Comparison of ENCODE assay signal across 21 cellular contexts in genomic region chr10:71891437-71891836, GRCh38. TPM values are rescaled to one million over a fixed set of nuclear protein-coding genes. Genes with fewer than 3 reads are reported as not detected.
A peak's percentile ranks its signal among the peaks of the same experiment; 100 is the strongest.
DNase-seq lines count a peak whose midpoint lies in the region; ATAC-seq, FAIRE-seq and TF ChIP-seq lines count a peak whose summit lies in the region.
"Had no signal": no experiment of that assay in that cellular context is flagged by ENCODE, and none has a peak within 500 bp of the region (broad histone marks: within the 10 kb centered on the region; RNA-seq: fewer than 3 reads in every experiment).

No MANE protein-coding gene starts in this region.

- H3K79me2 ChIP-seq in HepG2 (ENCODE audit: insufficient read depth, low read length) = no peaks in the 10 kb centered on the region

- no peaks in the 10 kb centered on the region for H3K9me3 ChIP-seq in Caco-2
- H3K9me3 ChIP-seq in HepG2 (ENCODE audit: low read length) = no peaks in the 10 kb centered on the region
- no peaks in the 10 kb centered on the region for H3K9me3 ChIP-seq in subcutaneous abdominal adipose tissue (ENCODE audit: control insufficient read depth in 5 of 5, low read length in 5 of 5)
- H3K9me3 ChIP-seq in T-helper 17 cell (ENCODE audit: control insufficient read depth, low read length, poor library complexity, severe bottlenecking) = no peaks in the 10 kb centered on the region
- H3K9me3 ChIP-seq: HAP-1, SJSA1 had no signal

- H3K9me3 Mint-ChIP-seq in Caco-2 (ENCODE audit: unreplicated experiment) = no peaks in the 10 kb centered on the region

- DNase-seq in Caco-2 (no peak), RWPE1 (ENCODE audit: low spot score) (no peak), HepG2 (ENCODE audit: low spot score) (no peak), SHP77 treated with DMSO at 0.1 percent for 48 hours (lab: John Stamatoyannopoulos, UW) (no peak), nucleus accumbens (lab: John Stamatoyannopoulos, UW) (no peak), T-helper 17 cell (no peak)
- DNase-seq: DMS79 treated with DMSO at 0.1 percent for 48 hours, GM23248, MV-4-11, NCI-H1105 treated with DMSO at 0.1 percent for 48 hours, NCI-H2029 treated with DMSO at 0.1 percent for 48 hours, NCI-H226, NCI-H510A treated with DMSO at 0.1 percent for 48 hours, NCI-H748 treated with DMSO at 0.1 percent for 48 hours had no signal

- POLR2A ChIA-PET in Caco-2 (lab: Charles Lee) (no interaction called here), RWPE1 (lab: Yijun Ruan, JAX; ENCODE audit: low non-redundant PET) (no interaction called here), HepG2 (lab: Yijun Ruan, JAX) (no interaction called here)

- H3K36me3 ChIP-seq in Caco-2 (ENCODE audit: control insufficient read depth, insufficient read depth, low read length) = no peaks in the 10 kb centered on the region
- no peaks in the 10 kb centered on the region for H3K36me3 ChIP-seq in HepG2 (replicated peaks in 1 of 2; ENCODE audit: control insufficient read depth in 1 of 2, insufficient read depth in 2 of 2, low read length in 2 of 2)
- H3K36me3 ChIP-seq in subcutaneous abdominal adipose tissue (ENCODE audit: control insufficient read depth in 5 of 5, insufficient read depth in 5 of 5, low read length in 5 of 5) = no peaks in the 10 kb centered on the region
- H3K36me3 ChIP-seq: HAP-1, SJSA1 had no signal

- H3K36me3 Mint-ChIP-seq in Caco-2 (ENCODE audit: insufficient read depth, unreplicated experiment) = peaks cover 6% of the 10 kb centered on the region
- no peaks in the 10 kb centered on the region for H3K36me3 Mint-ChIP-seq in T-helper 17 cell (ENCODE audit: low read depth)

- WGBS in HepG2 (ENCODE audit: low lambda C conversion rate) = 70% methylated on average over 6 of the region's 7 CpGs

- no peak for TF ChIP-seq RAD21 in HepG2 (CRISPR knock-in tag; IDR thresholded peaks at IDR 0.05)

- BruUV-seq in Caco-2 (replicated peaks; lab: Mats Ljungman, UMichigan) (no TSS peak), HepG2 (replicated peaks; lab: Mats Ljungman, UMichigan) (no TSS peak)

- H3K27me3 Mint-ChIP-seq in Caco-2 (ENCODE audit: insufficient read depth, unreplicated experiment) = no peaks in the 10 kb centered on the region
- no peaks in the 10 kb centered on the region for H3K27me3 Mint-ChIP-seq in T-helper 17 cell

- no peak overlapping the region for H3K4me2 ChIP-seq in HepG2 (ENCODE audit: low read depth, low read length)
- H3K4me2 ChIP-seq: KMS-11 had no signal

- no peak for FAIRE-seq in HepG2 (lab: Jason Lieb, UNC)
- FAIRE-seq: GM12892 had no signal

- no peaks in the 10 kb centered on the region for H3K27me3 ChIP-seq in Caco-2 (replicated peaks; ENCODE audit: control insufficient read depth, insufficient read depth, low read length)
- H3K27me3 ChIP-seq in HepG2 (ENCODE audit: control insufficient read depth in 1 of 2, insufficient read depth in 2 of 2, low read length in 2 of 2) = peaks cover 3 to 30% of the 10 kb centered on the region in 2 experiments; a peak in 4 of 5 replicates
- no peaks in the 10 kb centered on the region for H3K27me3 ChIP-seq in subcutaneous abdominal adipose tissue (ENCODE audit: control insufficient read depth in 5 of 5, insufficient read depth in 4 of 5, low read length in 5 of 5)
- H3K27me3 ChIP-seq: SJSA1 had no signal

- H3K27ac ChIP-seq in RWPE1 (peak overlapping the region; percentile 51), HepG2 (ENCODE audit: extremely low read length, insufficient read depth, low read length) (no peak overlapping the region), subcutaneous abdominal adipose tissue (ENCODE audit: low read depth, low read length) (peak overlapping the region; percentile 30)
- H3K27ac ChIP-seq: C4-2B, HL-60, KMS-11, SJSA1 had no signal

- no peak for TF ChIP-seq POLR2A in HepG2 (IDR thresholded peaks at IDR 0.05; ENCODE audit: insufficient read depth in 1 of 2, low read depth in 2 of 2, low read length in 2 of 2)

- H3K4me3 Mint-ChIP-seq in Caco-2 (ENCODE audit: unreplicated experiment) = peak overlapping the region; percentile 6
- H3K4me3 Mint-ChIP-seq in T-helper 17 cell = no peak overlapping the region

- TF ChIP-seq CTCF in Caco-2 (IDR thresholded peaks at IDR 0.05; ENCODE audit: insufficient read depth in 1 of 2, low read depth in 1 of 2, low read length in 1 of 2, severe bottlenecking in 1 of 2, unreplicated experiment in 1 of 2) = no peak
- no peak for TF ChIP-seq CTCF in RWPE1 (conservative IDR thresholded peaks at IDR 0.05; ENCODE audit: low read depth)
- TF ChIP-seq CTCF in HepG2 (CRISPR knock-in tag; IDR thresholded peaks at IDR 0.05) = no peak

- no peak for ATAC-seq in HepG2
- no peak for ATAC-seq in T-helper 17 cell

- peaks cover 16% of the 10 kb centered on the region for H3K4me1 Mint-ChIP-seq in Caco-2 (ENCODE audit: low read depth, unreplicated experiment)
- H3K4me1 Mint-ChIP-seq in T-helper 17 cell = peaks cover 10% of the 10 kb centered on the region

- H3K4me1 ChIP-seq in Caco-2 = peaks cover 25% of the 10 kb centered on the region
- H3K4me1 ChIP-seq in HepG2 (ENCODE audit: insufficient read depth, low read length) = peaks cover 46% of the 10 kb centered on the region
- peaks cover 5 to 49% (median 36%) of the 10 kb centered on the region in 5 donors for H3K4me1 ChIP-seq in subcutaneous abdominal adipose tissue (ENCODE audit: control insufficient read depth in 5 of 5, insufficient read depth in 5 of 5, low read length in 5 of 5)

- intact Hi-C loops in Caco-2 (cut with micrococcal nuclease; ENCODE audit: unreplicated experiment) (no loop called here), HepG2 (cut with micrococcal nuclease; ENCODE audit: unreplicated experiment) (loop anchor here (5.0 kb wide), 1 partner anchor 34 kb away; no protein-coding TSS in a partner anchor)

- in situ Hi-C loops in HepG2 (cut with HindIII; ENCODE audit: extremely low pct_ligation_motif_present, low pct_unique_long_range_greater_than_20kb) = loop anchor here (5.0 kb wide), 1 partner anchor 44 kb away; no protein-coding TSS in a partner anchor

- TF ChIP-seq EP300 in HepG2 (IDR thresholded peaks at IDR 0.05; ENCODE audit: low read depth in 2 of 2, low read length in 2 of 2) (no peak), HepG2 (CRISPR knock-in tag; IDR thresholded peaks at IDR 0.05; ENCODE audit: borderline replicate concordance) (no peak)

- H3K9ac ChIP-seq in HepG2 (ENCODE audit: insufficient read depth, low read depth, low read length) (no peak overlapping the region), subcutaneous abdominal adipose tissue (ENCODE audit: low read length in 5 of 5) (no peak overlapping the region)
- H3K9ac ChIP-seq: GM23248, KMS-11 had no signal

- no peaks in the 10 kb centered on the region for H4K20me1 ChIP-seq in HepG2 (ENCODE audit: insufficient read depth, low read length)

- CTCF ChIA-PET in Caco-2 (lab: Charles Lee) = no interaction called here
- CTCF ChIA-PET in RWPE1 (lab: Yijun Ruan, JAX) = interaction anchor here (0.6 to 0.9 kb wide), 3 partner anchors 9 to 76 kb away, joined by 3 to 4 read pairs (median 3); no protein-coding TSS in a partner anchor
- CTCF ChIA-PET in HepG2 (lab: Yijun Ruan, JAX; ENCODE audit: low intra/inter-chr PET ratio, low total read pairs) = no interaction called here

- peak overlapping the region; percentile 33 for H3K27ac Mint-ChIP-seq in Caco-2 (ENCODE audit: unreplicated experiment)
- no peak overlapping the region for H3K27ac Mint-ChIP-seq in T-helper 17 cell

- no peak overlapping the region for H3K4me3 ChIP-seq in Caco-2 (ENCODE audit: low read depth, low read length)
- H3K4me3 ChIP-seq in HepG2 (replicated peaks in 1 of 3; ENCODE audit: insufficient read depth in 1 of 3, low read depth in 2 of 3, low read length in 3 of 3) = no peak overlapping the region
- H3K4me3 ChIP-seq in subcutaneous abdominal adipose tissue (ENCODE audit: low read depth in 1 of 5, low read length in 5 of 5) = no peak overlapping the region
- H3K4me3 ChIP-seq: GM23248, HAP-1, SJSA1 had no signal

- no peak overlapping the region for H2AFZ ChIP-seq in HepG2 (ENCODE audit: low read length)
- H2AFZ ChIP-seq: GM23248 had no signal

TF ChIP-seq in HepG2, 621 proteins besides CTCF, POLR2A, EP300 and RAD21:
- TF ChIP-seq ZNF768 (CRISPR knock-in tag; IDR thresholded peaks at IDR 0.05) (0 out of 2 replicates have a peak, but pooled peaks have one; percentile 19), ZBTB20 (CRISPR knock-in tag; IDR thresholded peaks at IDR 0.05; ENCODE audit: borderline replicate concordance, low read depth) (no peak)

RNA-seq across cellular contexts. Expression of gene PSAP, which starts 40.4 kb away (rescaled TPM):
- 1,227 and 1,316 TPM in 2 replicates for total RNA-seq in Caco-2 (2022)
- total RNA-seq in HepG2 (2016; rRNA removed; fragmentation: Illumina TruSeq; extraction: Trizol) = 148 and 323 TPM in 2 replicates
- total RNA-seq in HepG2 (2016; cell fraction: cytosol; rRNA removed; fragmentation: Illumina TruSeq; extraction: Trizol; ENCODE audit: low read depth) = 16.4 and 17.5 TPM in 2 replicates
- 130 and 339 TPM in 2 replicates for total RNA-seq in HepG2 (2016; cell fraction: insoluble cytoplasmic fraction; rRNA removed; fragmentation: Illumina TruSeq; extraction: Trizol)
- 41.6 and 42.4 TPM in 2 replicates for total RNA-seq in HepG2 (2016; cell fraction: membrane; rRNA removed; fragmentation: Illumina TruSeq; extraction: Trizol)
- total RNA-seq in HepG2 (2016; cell fraction: nucleus; rRNA removed; fragmentation: Illumina TruSeq; extraction: Trizol) = 278 and 332 TPM in 2 replicates
- 643 and 779 TPM in 2 replicates for polyA plus RNA-seq in HepG2 (2011; rRNA removed)
- polyA plus RNA-seq in HepG2 (2011; cell fraction: cytosol; rRNA removed) = 776 and 886 TPM in 2 replicates
- polyA plus RNA-seq in HepG2 (2011; cell fraction: nucleus; rRNA removed) = 356 and 433 TPM in 2 replicates
- polyA plus RNA-seq in HepG2 (2012) = 412 and 503 TPM in 2 replicates
- polyA plus RNA-seq in HepG2 (2016; cell fraction: cytosol; fragmentation: Illumina TruSeq; extraction: Trizol; ENCODE audit: low read depth) = 14.6 and 15.4 TPM in 2 replicates
- polyA plus RNA-seq in HepG2 (2016; cell fraction: insoluble cytoplasmic fraction; fragmentation: Illumina TruSeq; extraction: Trizol; ENCODE audit: low read depth) = 111 and 126 TPM in 2 replicates
- polyA plus RNA-seq in HepG2 (2016; cell fraction: membrane; fragmentation: Illumina TruSeq; extraction: Trizol; ENCODE audit: low read depth) = 26.4 and 27.8 TPM in 2 replicates
- 383 and 387 TPM in 2 replicates for polyA plus RNA-seq in HepG2 (2016; cell fraction: nucleus; fragmentation: Illumina TruSeq; extraction: Trizol; ENCODE audit: insufficient read depth, low read depth)
- 387 and 527 TPM in 2 replicates for polyA minus RNA-seq in HepG2 (2011; rRNA and poly(A)+ RNA removed; ENCODE audit: low replicate concordance)
- 256 and 356 TPM in 2 replicates for polyA minus RNA-seq in HepG2 (2011; cell fraction: cytosol; rRNA and poly(A)+ RNA removed)
- 143 and 184 TPM in 2 replicates for polyA minus RNA-seq in HepG2 (2011; cell fraction: nucleus; rRNA and poly(A)+ RNA removed)
- total RNA-seq in T-helper 17 cell = 100 to 1,000 TPM; 225 to 235 TPM
